ENCODE assay signal across 1 cellular context in the genomic region with DNA sequence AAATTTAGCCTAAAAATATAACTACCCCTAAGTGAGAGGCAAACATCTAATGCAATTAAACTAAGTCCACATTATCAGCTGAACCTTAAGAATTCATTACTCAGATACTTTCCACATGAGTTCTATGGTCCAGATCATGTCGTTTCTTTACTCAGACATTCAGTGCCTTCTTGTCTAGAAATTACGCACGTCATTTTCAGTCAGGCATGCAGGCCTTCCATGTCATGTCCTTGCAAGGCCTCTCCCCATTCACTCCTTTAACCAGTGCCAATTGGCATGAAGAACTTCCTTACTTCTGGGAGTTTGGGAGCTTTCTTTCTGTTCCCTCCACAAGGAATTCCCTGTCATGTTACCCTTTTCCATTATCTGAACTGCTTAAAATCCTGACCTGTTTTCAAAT.
TF ChIP-seq lines count a peak whose summit lies in the region.

No MANE protein-coding gene starts in this region.

TF ChIP-seq in IMR-90, 13 proteins besides CTCF, POLR2A, EP300 and RAD21 (continued from another document):
- TF ChIP-seq, protein P1, sequence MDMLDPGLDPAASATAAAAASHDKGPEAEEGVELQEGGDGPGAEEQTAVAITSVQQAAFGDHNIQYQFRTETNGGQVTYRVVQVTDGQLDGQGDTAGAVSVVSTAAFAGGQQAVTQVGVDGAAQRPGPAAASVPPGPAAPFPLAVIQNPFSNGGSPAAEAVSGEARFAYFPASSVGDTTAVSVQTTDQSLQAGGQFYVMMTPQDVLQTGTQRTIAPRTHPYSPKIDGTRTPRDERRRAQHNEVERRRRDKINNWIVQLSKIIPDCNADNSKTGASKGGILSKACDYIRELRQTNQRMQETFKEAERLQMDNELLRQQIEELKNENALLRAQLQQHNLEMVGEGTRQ (IDR thresholded peaks at IDR 0.05; ENCODE audit: low read depth, low read length): no peak
- no peak for TF ChIP-seq MXI1 (IDR thresholded peaks at IDR 0.05; ENCODE audit: borderline replicate concordance, low read depth, low read length)
- TF ChIP-seq CEBPB (IDR thresholded peaks at IDR 0.05; ENCODE audit: low read depth, low read length): no peak
- TF ChIP-seq MAZ (IDR thresholded peaks at IDR 0.05; ENCODE audit: borderline replicate concordance, low read depth, low read length): no peak
- TF ChIP-seq RCOR1 (IDR thresholded peaks at IDR 0.05; ENCODE audit: insufficient replicate concordance, low read length): no peak
- TF ChIP-seq, protein P2, sequence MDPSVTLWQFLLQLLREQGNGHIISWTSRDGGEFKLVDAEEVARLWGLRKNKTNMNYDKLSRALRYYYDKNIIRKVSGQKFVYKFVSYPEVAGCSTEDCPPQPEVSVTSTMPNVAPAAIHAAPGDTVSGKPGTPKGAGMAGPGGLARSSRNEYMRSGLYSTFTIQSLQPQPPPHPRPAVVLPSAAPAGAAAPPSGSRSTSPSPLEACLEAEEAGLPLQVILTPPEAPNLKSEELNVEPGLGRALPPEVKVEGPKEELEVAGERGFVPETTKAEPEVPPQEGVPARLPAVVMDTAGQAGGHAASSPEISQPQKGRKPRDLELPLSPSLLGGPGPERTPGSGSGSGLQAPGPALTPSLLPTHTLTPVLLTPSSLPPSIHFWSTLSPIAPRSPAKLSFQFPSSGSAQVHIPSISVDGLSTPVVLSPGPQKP (IDR thresholded peaks at IDR 0.05; ENCODE audit: borderline replicate concordance, low read depth, low read length): no peak
- TF ChIP-seq SMC3 (IDR thresholded peaks at IDR 0.05; ENCODE audit: low read depth, low read length): no peak
